In genomic region chr2:158325031-158325781, GRCh38 we compare ENCODE assay signal across 14 cellular contexts.
DNase-seq lines count a peak whose midpoint lies in the region; ATAC-seq, FAIRE-seq and TF ChIP-seq lines count a peak whose summit lies in the region.
"Had no signal": no experiment of that assay in that cellular context is flagged by ENCODE, and none has a peak within 500 bp of the region (broad histone marks: within the 10 kb centered on the region; RNA-seq: fewer than 3 reads in every experiment).

No MANE protein-coding gene starts in this region.

- H4K20me1 ChIP-seq in HepG2 (ENCODE audit: insufficient read depth, low read length), result no peaks in the 10 kb centered on the region

- H3K27ac ChIP-seq in brain microvascular endothelial cell (peak overlapping the region; percentile 35), HepG2 (ENCODE audit: extremely low read length, insufficient read depth, low read length) (no peak overlapping the region)
- H3K27ac ChIP-seq: esophagus squamous epithelium had no signal

- BruUV-seq in HepG2 (replicated peaks; lab: Mats Ljungman, UMichigan), result no TSS peak

- no peaks in the 10 kb centered on the region for H3K36me3 Mint-ChIP-seq in stimulated activated naive B cell treated with anti-CD40 and anti-IgM and Interleukin-4, amounts not matched to agents 10 μg/mL and 1 μg/mL and 100 μg/mL, for 72 hours
- H3K36me3 Mint-ChIP-seq: mesothelial cell of epicardium had no signal

- CTCF ChIA-PET in HepG2 (lab: Yijun Ruan, JAX; ENCODE audit: low intra/inter-chr PET ratio, low total read pairs), result no interaction called here

- no peak overlapping the region for H2AFZ ChIP-seq in HepG2 (ENCODE audit: low read length)

- no peaks in the 10 kb centered on the region for H3K27me3 Mint-ChIP-seq in stimulated activated naive B cell treated with anti-CD40 and anti-IgM and Interleukin-4, amounts not matched to agents 10 μg/mL and 1 μg/mL and 100 μg/mL, for 72 hours

- no peaks in the 10 kb centered on the region for H3K9me3 Mint-ChIP-seq in stimulated activated naive B cell treated with anti-CD40 and anti-IgM and Interleukin-4, amounts not matched to agents 10 μg/mL and 1 μg/mL and 100 μg/mL, for 72 hours
- H3K9me3 Mint-ChIP-seq: mesothelial cell of epicardium had no signal

- no peaks in the 10 kb centered on the region for H3K79me2 ChIP-seq in HepG2 (ENCODE audit: insufficient read depth, low read length)

- H3K9me3 ChIP-seq in HepG2 (ENCODE audit: low read length), result peaks cover 4% of the 10 kb centered on the region

- H3K36me3 ChIP-seq in brain microvascular endothelial cell (replicated peaks) (no peaks in the 10 kb centered on the region), HepG2 (replicated peaks in 1 of 2; ENCODE audit: control insufficient read depth in 1 of 2, insufficient read depth in 2 of 2, low read length in 2 of 2) (no peaks in the 10 kb centered on the region)
- H3K36me3 ChIP-seq: esophagus squamous epithelium had no signal

- H3K4me3 ChIP-seq in brain microvascular endothelial cell (ENCODE audit: low read depth, low read length) (no peak overlapping the region), HepG2 (replicated peaks in 1 of 3; ENCODE audit: insufficient read depth in 1 of 3, low read depth in 2 of 3, low read length in 3 of 3) (no peak overlapping the region)
- H3K4me3 ChIP-seq: esophagus squamous epithelium had no signal

- H3K27ac Mint-ChIP-seq in stimulated activated naive B cell treated with anti-CD40 and anti-IgM and Interleukin-4, amounts not matched to agents 10 μg/mL and 1 μg/mL and 100 μg/mL, for 72 hours, result no peak overlapping the region
- H3K27ac Mint-ChIP-seq: mesothelial cell of epicardium had no signal

- no peak for TF ChIP-seq RAD21 in HepG2 (CRISPR knock-in tag; IDR thresholded peaks at IDR 0.05)

- TF ChIP-seq POLR2A in HepG2 (IDR thresholded peaks at IDR 0.05; ENCODE audit: insufficient read depth in 1 of 2, low read depth in 2 of 2, low read length in 2 of 2), result no peak

- WGBS in HepG2 (ENCODE audit: low lambda C conversion rate), result 18% methylated on average over 5 of the region's 5 CpGs

- H3K4me3 Mint-ChIP-seq in stimulated activated naive B cell treated with anti-CD40 and anti-IgM and Interleukin-4, amounts not matched to agents 10 μg/mL and 1 μg/mL and 100 μg/mL, for 72 hours, result no peak overlapping the region
- H3K4me3 Mint-ChIP-seq: mesothelial cell of epicardium had no signal

- intact Hi-C loops in HepG2 (cut with micrococcal nuclease; ENCODE audit: unreplicated experiment), result no loop called here

- no peak for FAIRE-seq in HepG2 (lab: Jason Lieb, UNC)

- no peak overlapping the region for H3K4me2 ChIP-seq in HepG2 (ENCODE audit: low read depth, low read length)

- no peaks in the 10 kb centered on the region for H3K4me1 ChIP-seq in HepG2 (ENCODE audit: insufficient read depth, low read length)

- DNase-seq in COLO829 (ENCODE audit: low spot score) (peak; percentile 76), LHCN-M2 (ENCODE audit: low read depth) (peak; percentile 46), brain microvascular endothelial cell (peak; percentile 54), HepG2 (ENCODE audit: low spot score) (peak; percentile 38)
- DNase-seq in activated T-cell treated with anti-CD3 and anti-CD28 coated beads, Interleukin-2, amount 50 U/mL, for 48 hours, result no peak
- DNase-seq in stimulated activated naive B cell treated with anti-CD40 and anti-IgM and Interleukin-4, amounts not matched to agents 10 μg/mL and 1 μg/mL and 100 μg/mL, for 72 hours, result no peak
- DNase-seq: activated naive CD4-positive, alpha-beta T cell treated with anti-CD3 and anti-CD28 coated beads, Interleukin-2, amount 50 U/mL, for 16 hours; AML-193; esophagus squamous epithelium; trophoblast cell had no signal

- no peak overlapping the region for H3K9ac ChIP-seq in HepG2 (ENCODE audit: insufficient read depth, low read depth, low read length)

- POLR2A ChIA-PET in HepG2 (lab: Yijun Ruan, JAX), result no interaction called here

- TF ChIP-seq CTCF in brain microvascular endothelial cell (IDR thresholded peaks at IDR 0.05; ENCODE audit: low read depth, low read length, missing control alignments) (no peak), HepG2 (CRISPR knock-in tag; IDR thresholded peaks at IDR 0.05) (no peak)

- no peaks in the 10 kb centered on the region for H3K4me1 Mint-ChIP-seq in stimulated activated naive B cell treated with anti-CD40 and anti-IgM and Interleukin-4, amounts not matched to agents 10 μg/mL and 1 μg/mL and 100 μg/mL, for 72 hours

- H3K27me3 ChIP-seq in brain microvascular endothelial cell (replicated peaks), result no peaks in the 10 kb centered on the region
- H3K27me3 ChIP-seq in HepG2 (ENCODE audit: control insufficient read depth in 1 of 2, insufficient read depth in 2 of 2, low read length in 2 of 2), result no peaks in the 10 kb centered on the region
- H3K27me3 ChIP-seq: esophagus squamous epithelium had no signal

- in situ Hi-C loops in brain microvascular endothelial cell (cut with HindIII; ENCODE audit: low pct_ligation_motif_present, low sequenced_read_pairs), result no loop called here
- in situ Hi-C loops in HepG2 (cut with HindIII; ENCODE audit: extremely low pct_ligation_motif_present, low pct_unique_long_range_greater_than_20kb), result no loop called here

- TF ChIP-seq EP300 in HepG2 (IDR thresholded peaks at IDR 0.05; ENCODE audit: low read depth in 2 of 2, low read length in 2 of 2) (no peak), HepG2 (CRISPR knock-in tag; IDR thresholded peaks at IDR 0.05; ENCODE audit: borderline replicate concordance) (no peak)

- ATAC-seq in HepG2 (no peak), HG03108 (IDR thresholded peaks at IDR 0.05; ENCODE audit: unreplicated experiment) (no peak), HG03460 (IDR thresholded peaks at IDR 0.05; ENCODE audit: unreplicated experiment) (no peak)
- no peak for ATAC-seq in stimulated activated naive B cell treated with anti-CD40 and anti-IgM and Interleukin-4, amounts not matched to agents 10 μg/mL and 1 μg/mL and 100 μg/mL, for 72 hours (replicated peaks)
- ATAC-seq: SK-N-SH treated with all-trans-retinoic acid at 6 μM for 48 hours had no signal

TF ChIP-seq in HepG2, 621 proteins besides CTCF, POLR2A, EP300 and RAD21:
- TF ChIP-seq ZNF761 (CRISPR knock-in tag; conservative IDR thresholded peaks at IDR 0.05), result no peak

Comparison
In these comparisons a context has a peak if more than half of its experiments do, and no peak if none do; other contexts are left out.
1. DNase-seq: peak in COLO829 (single experiment), LHCN-M2 (single experiment), brain microvascular endothelial cell (single experiment) and HepG2 (single experiment); none in activated T-cell treated with anti-CD3 and anti-CD28 coated beads, Interleukin-2, amount 50 U/mL, for 48 hours (0 of 2) and stimulated activated naive B cell treated with anti-CD40 and anti-IgM and Interleukin-4, amounts not matched to agents 10 μg/mL and 1 μg/mL and 100 μg/mL, for 72 hours (single experiment).